ENCODE assay signal across 27 cellular contexts in the genomic region with DNA sequence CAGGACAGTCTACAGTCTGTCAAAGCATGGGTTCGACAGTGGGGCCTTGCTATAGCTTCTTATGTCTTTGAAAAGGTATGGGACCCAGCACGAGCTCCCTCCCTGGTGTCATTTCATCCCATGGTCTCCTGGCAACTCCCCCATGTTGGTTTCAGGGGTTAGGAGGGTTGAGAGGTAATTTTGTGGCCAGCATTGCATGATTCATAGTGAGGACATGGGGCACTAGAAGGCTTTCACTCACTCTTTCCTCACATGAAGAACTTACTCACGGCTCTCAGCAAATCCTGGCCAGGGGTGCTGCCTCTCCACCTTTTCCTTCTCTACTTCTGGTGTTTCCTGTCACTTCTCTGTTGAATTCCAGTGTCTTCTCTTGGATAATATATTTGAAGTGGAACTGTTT.
"Had no signal": no experiment of that assay in that cellular context is flagged by ENCODE, and none has a peak within 500 bp of the region (broad histone marks: within the 10 kb centered on the region; RNA-seq: fewer than 3 reads in every experiment).

No MANE protein-coding gene starts in this region.

- H3K36me3 Mint-ChIP-seq: activated naive CD8-positive, alpha-beta T cell had no signal

- DNase-seq: activated CD4-positive, alpha-beta memory T cell treated with anti-CD3 and anti-CD28 coated beads, Interleukin-2, amount 10 ng/mL, durations not matched to agents 7 days and 5 days; activated CD4-positive, alpha-beta T cell treated with anti-CD3 and anti-CD28 coated beads for 1 hour; activated CD4-positive, alpha-beta T cell treated with anti-CD3 and anti-CD28 coated beads for 4 hours; activated CD4-positive, alpha-beta T cell treated with anti-CD3 and anti-CD28 coated beads, Interleukin-2, amount 10 ng/mL, durations not matched to agents 7 days and 5 days; activated CD4-positive, alpha-beta T cell treated with anti-CD3 and anti-CD28 coated beads, Interleukin-2, amount 50 U/mL, for 4 hours; activated CD8-positive, alpha-beta memory T cell treated with anti-CD3 and anti-CD28 coated beads, Interleukin-2, amount 50 U/mL, for 48 hours; activated gamma-delta T cell; activated naive CD4-positive, alpha-beta T cell; activated naive CD4-positive, alpha-beta T cell treated with anti-CD3 and anti-CD28 coated beads, Interleukin-2, amount 50 U/mL, for 16 hours; activated T-cell treated with anti-CD3 and anti-CD28 coated beads for 4 hours; activated T-cell treated with anti-CD3 and anti-CD28 coated beads, Interleukin-2, amount 50 U/mL, for 24 hours; activated T-cell treated with anti-CD3 and anti-CD28 coated beads, Interleukin-2, amount 50 U/mL, for 72 hours; amygdala; aorta; body of pancreas; caudate nucleus; cortex of kidney; dermis blood vessel endothelial cell; effector CD4-positive, alpha-beta T cell; effector memory CD8-positive, alpha-beta T cell; erythroblast; foreskin keratinocyte; heart right ventricle; T1000 had no signal

- H3K4me3 Mint-ChIP-seq: activated CD4-positive, alpha-beta memory T cell treated with anti-CD3 and anti-CD28 coated beads, Interleukin-2, amount 10 ng/mL, durations not matched to agents 7 days and 5 days; activated CD4-positive, alpha-beta T cell treated with anti-CD3 and anti-CD28 coated beads, Interleukin-2, amount 10 ng/mL, durations not matched to agents 7 days and 5 days; activated naive CD8-positive, alpha-beta T cell; activated T-cell treated with anti-CD3 and anti-CD28 coated beads, Interleukin-2, amount 50 U/mL, for 24 hours; activated T-cell treated with anti-CD3 and anti-CD28 coated beads, Interleukin-2, amount 50 U/mL, for 72 hours; effector memory CD8-positive, alpha-beta T cell; T-helper 1 cell treated with Interleukin-12 subunit alpha and Interleukin-12 subunit beta and Interleukin-4 antibody, amounts not matched to agents 30 μg/mL and 1 μg/mL, for 36 hours; T-helper 2 cell treated with Interferon-gamma antibody and Interleukin-4, amounts not matched to agents 5 μg/mL and 100 μg/mL, for 36 hours had no signal

- H3K9me3 Mint-ChIP-seq: activated CD4-positive, alpha-beta memory T cell treated with anti-CD3 and anti-CD28 coated beads, Interleukin-2, amount 10 ng/mL, durations not matched to agents 7 days and 5 days; activated CD4-positive, alpha-beta T cell treated with anti-CD3 and anti-CD28 coated beads, Interleukin-2, amount 10 ng/mL, durations not matched to agents 7 days and 5 days; T-helper 2 cell treated with Interferon-gamma antibody and Interleukin-4, amounts not matched to agents 5 μg/mL and 100 μg/mL, for 36 hours had no signal

- H3K27ac Mint-ChIP-seq: activated CD4-positive, alpha-beta memory T cell treated with anti-CD3 and anti-CD28 coated beads, Interleukin-2, amount 10 ng/mL, durations not matched to agents 7 days and 5 days; activated CD4-positive, alpha-beta T cell treated with anti-CD3 and anti-CD28 coated beads, Interleukin-2, amount 10 ng/mL, durations not matched to agents 7 days and 5 days; activated naive CD8-positive, alpha-beta T cell; activated T-cell treated with anti-CD3 and anti-CD28 coated beads, Interleukin-2, amount 50 U/mL, for 24 hours; activated T-cell treated with anti-CD3 and anti-CD28 coated beads, Interleukin-2, amount 50 U/mL, for 72 hours; effector memory CD8-positive, alpha-beta T cell; T-helper 1 cell treated with Interleukin-12 subunit alpha and Interleukin-12 subunit beta and Interleukin-4 antibody, amounts not matched to agents 30 μg/mL and 1 μg/mL, for 36 hours; T-helper 2 cell treated with Interferon-gamma antibody and Interleukin-4, amounts not matched to agents 5 μg/mL and 100 μg/mL, for 36 hours had no signal

- H3K4me1 Mint-ChIP-seq: activated CD4-positive, alpha-beta memory T cell treated with anti-CD3 and anti-CD28 coated beads, Interleukin-2, amount 10 ng/mL, durations not matched to agents 7 days and 5 days; activated CD4-positive, alpha-beta T cell treated with anti-CD3 and anti-CD28 coated beads, Interleukin-2, amount 10 ng/mL, durations not matched to agents 7 days and 5 days had no signal
